In the genomic region with DNA sequence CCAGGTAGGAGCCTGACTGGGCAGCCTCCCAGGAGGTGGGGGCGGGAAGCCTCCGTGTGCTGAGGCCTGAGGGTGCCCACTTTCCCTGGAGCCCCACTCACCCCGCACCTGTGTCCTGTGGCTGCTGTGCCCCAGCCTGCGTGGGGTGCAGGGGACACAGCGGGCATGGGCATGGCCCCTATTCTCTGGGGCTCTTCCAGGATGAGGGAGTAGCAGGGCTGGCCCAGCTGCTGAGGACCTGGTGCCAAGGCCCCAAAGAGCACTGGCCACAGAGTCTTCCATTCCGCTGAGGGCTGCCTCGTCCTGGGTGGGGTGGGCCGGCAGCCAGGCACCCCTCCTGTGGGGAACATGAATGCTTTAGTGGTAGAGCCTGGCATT, we compare ENCODE assay signal across 23 cellular contexts.
"Had no signal": no experiment of that assay in that cellular context is flagged by ENCODE, and none has a peak within 500 bp of the region (broad histone marks: within the 10 kb centered on the region; RNA-seq: fewer than 3 reads in every experiment).

No MANE protein-coding gene starts in this region.

- H3K27ac Mint-ChIP-seq: dendritic cell treated with granulocyte-macrophage colony-stimulating factor and Interleukin-4, amounts not matched to agents 40 ng/mL and 50 ng/mL, for 4 days; effector memory CD8-positive, alpha-beta T cell; endodermal cell; mesothelial cell of epicardium had no signal

- H3K36me3 Mint-ChIP-seq: mesothelial cell of epicardium had no signal

- H3K9me3 ChIP-seq: colonic mucosa, esophagus squamous epithelium, gastrocnemius medialis, heart left ventricle, left lung, lower lobe of right lung had no signal

- H3K27ac ChIP-seq: colonic mucosa, epithelial cell of prostate, esophagus squamous epithelium, gastrocnemius medialis, heart left ventricle, left lung, lower lobe of right lung had no signal

- H3K4me1 ChIP-seq: colonic mucosa, esophagus squamous epithelium, gastrocnemius medialis, left lung had no signal

- H3K36me3 ChIP-seq: colonic mucosa, esophagus squamous epithelium, gastrocnemius medialis, heart left ventricle, left lung, lower lobe of right lung had no signal

- H3K9me3 Mint-ChIP-seq: dendritic cell treated with granulocyte-macrophage colony-stimulating factor and Interleukin-4, amounts not matched to agents 40 ng/mL and 50 ng/mL, for 4 days; effector memory CD8-positive, alpha-beta T cell; endodermal cell; mesothelial cell of epicardium had no signal

- H3K27me3 ChIP-seq: colonic mucosa, gastrocnemius medialis, heart left ventricle had no signal

- H3K4me3 ChIP-seq: colonic mucosa, esophagus squamous epithelium, gastrocnemius medialis, heart left ventricle, left lung, lower lobe of right lung had no signal

- FAIRE-seq: endometrium, islet of Langerhans, keratinocyte had no signal

- H3K4me3 Mint-ChIP-seq: dendritic cell treated with granulocyte-macrophage colony-stimulating factor and Interleukin-4, amounts not matched to agents 40 ng/mL and 50 ng/mL, for 4 days; effector memory CD8-positive, alpha-beta T cell; endodermal cell; mesothelial cell of epicardium had no signal

- ATAC-seq: effector memory CD8-positive, alpha-beta T cell; esophagus mucosa; gastrocnemius medialis; heart left ventricle; left cardiac atrium; left lung; left ventricle myocardium superior; lower lobe of right lung had no signal

- DNase-seq: colonic mucosa; cortex of kidney; effector CD8-positive, alpha-beta T cell; effector memory CD8-positive, alpha-beta T cell; endodermal cell; erythroblast; esophagus squamous epithelium; foreskin fibroblast; gastrocnemius medialis; hippocampal formation; left cardiac atrium; left lung; left ventricle myocardium superior; lower lobe of right lung; mesenchymal stem cell had no signal
